ENCODE assay signal across 9 cellular contexts in genomic region chr4:158873795-158874359, GRCh38.
A peak's percentile ranks its signal among the peaks of the same experiment; 100 is the strongest.
DNase-seq lines count a peak whose midpoint lies in the region; ATAC-seq, FAIRE-seq and TF ChIP-seq lines count a peak whose summit lies in the region.
"Had no signal": no experiment of that assay in that cellular context is flagged by ENCODE, and none has a peak within 500 bp of the region (broad histone marks: within the 10 kb centered on the region; RNA-seq: fewer than 3 reads in every experiment).

No MANE protein-coding gene starts in this region.

- H3K4me1 ChIP-seq in endothelial cell of umbilical vein (ENCODE audit: control insufficient read depth, extremely low read depth, insufficient read depth, low read length) (peaks cover 15% of the 10 kb centered on the region), MM.1S (ENCODE audit: low read length) (no peaks in the 10 kb centered on the region)

- peak overlapping the region; percentile 10 for H3K27ac Mint-ChIP-seq in nephron progenitor cell
- H3K27ac Mint-ChIP-seq: naive B cell had no signal

- no peaks in the 10 kb centered on the region for H3K9me2 ChIP-seq in MM.1S (replicated peaks; ENCODE audit: insufficient read depth, low read length)

- H3K36me3 ChIP-seq in endothelial cell of umbilical vein (ENCODE audit: control insufficient read depth in 2 of 2, extremely low read depth in 1 of 2, insufficient read depth in 2 of 2, low read length in 2 of 2) (peaks cover 0 to 6% of the 10 kb centered on the region in 2 experiments), MM.1S (replicated peaks; ENCODE audit: insufficient read depth, low read length) (no peaks in the 10 kb centered on the region)

- peaks cover 5% of the 10 kb centered on the region for H3K9me3 Mint-ChIP-seq in nephron progenitor cell

- BruUV-seq in endothelial cell of umbilical vein (replicated peaks; lab: Mats Ljungman, UMichigan): no TSS peak

- no peaks in the 10 kb centered on the region for H4K20me1 ChIP-seq in endothelial cell of umbilical vein (replicated peaks; ENCODE audit: control insufficient read depth, extremely low read depth, insufficient read depth, low read length)
- no peaks in the 10 kb centered on the region for H4K20me1 ChIP-seq in MM.1S (ENCODE audit: insufficient read depth, low read length)

- H3F3A ChIP-seq in MM.1S (ENCODE audit: insufficient read depth, low read length): no peaks in the 10 kb centered on the region

- no peaks in the 10 kb centered on the region for H3K9me3 ChIP-seq in endothelial cell of umbilical vein (replicated peaks; ENCODE audit: control insufficient read depth, insufficient read depth, low read length)
- no peaks in the 10 kb centered on the region for H3K9me3 ChIP-seq in MM.1S (replicated peaks; ENCODE audit: insufficient read depth, low read length)

- H3K4me3 ChIP-seq in endothelial cell of umbilical vein (replicated peaks in 1 of 3; ENCODE audit: insufficient read depth in 1 of 3, low read depth in 1 of 3, low read length in 3 of 3) (no peak overlapping the region), MM.1S (ENCODE audit: low read length) (no peak overlapping the region)

- peak; percentile 28 for DNase-seq in GM04504 (ENCODE audit: low read depth)
- peak; percentile 85 for DNase-seq in RCC 7860 (ENCODE audit: low spot score)
- peak; percentile 81 for DNase-seq in endothelial cell of umbilical vein (ENCODE audit: low read depth, low spot score)
- no peak for DNase-seq in nephron progenitor cell
- no peak for DNase-seq in SW480 (ENCODE audit: low spot score)
- DNase-seq in left colon: no peak
- DNase-seq in MM.1S: no peak
- no peak for DNase-seq in left ventricle myocardium superior
- DNase-seq: naive B cell had no signal

- no peak for TF ChIP-seq CTCF in endothelial cell of umbilical vein (IDR thresholded peaks at IDR 0.05; ENCODE audit: extremely low read depth in 1 of 2, insufficient read depth in 1 of 2, low read depth in 1 of 2, low read length in 2 of 2)
- no peak for TF ChIP-seq CTCF in nephron progenitor cell (IDR thresholded peaks at IDR 0.05)
- no peak for TF ChIP-seq CTCF in MM.1S (IDR thresholded peaks at IDR 0.05; ENCODE audit: low read length)

- H3K4me3 Mint-ChIP-seq in nephron progenitor cell: no peak overlapping the region
- H3K4me3 Mint-ChIP-seq: naive B cell had no signal

- H3K27me3 ChIP-seq in endothelial cell of umbilical vein (ENCODE audit: control insufficient read depth in 2 of 2, insufficient read depth in 2 of 2, low read length in 2 of 2): no peaks in the 10 kb centered on the region
- no peaks in the 10 kb centered on the region for H3K27me3 ChIP-seq in MM.1S (replicated peaks; ENCODE audit: insufficient read depth, low read length)

- H2AFZ ChIP-seq in endothelial cell of umbilical vein (ENCODE audit: low read depth, low read length) (no peak overlapping the region), MM.1S (ENCODE audit: low read length) (no peak overlapping the region)

- TF ChIP-seq POLR2A in endothelial cell of umbilical vein (IDR thresholded peaks at IDR 0.05; ENCODE audit: low read depth, low read length): no peak

- peaks cover 35% of the 10 kb centered on the region for H3K4me1 Mint-ChIP-seq in nephron progenitor cell
- H3K4me1 Mint-ChIP-seq: naive B cell had no signal

- H3K9ac ChIP-seq in endothelial cell of umbilical vein (replicated peaks; ENCODE audit: extremely low read depth, insufficient read depth, low read length) (peak overlapping the region; percentile 8), MM.1S (ENCODE audit: low read length) (no peak overlapping the region)

- H3K4me2 ChIP-seq in endothelial cell of umbilical vein (ENCODE audit: insufficient read depth, low read length) (peak overlapping the region; percentile 24), MM.1S (ENCODE audit: low read depth, low read length) (no peak overlapping the region)

- H3K36me3 Mint-ChIP-seq in nephron progenitor cell (ENCODE audit: low read depth): peaks cover 20% of the 10 kb centered on the region
- H3K36me3 Mint-ChIP-seq: naive B cell had no signal

- ATAC-seq in left colon (no peak), left ventricle myocardium superior (no peak)

- no peaks in the 10 kb centered on the region for H3K9me1 ChIP-seq in endothelial cell of umbilical vein (replicated peaks; ENCODE audit: control insufficient read depth, extremely low read depth, insufficient read depth, low read length)

- CTCF ChIA-PET in endothelial cell of umbilical vein (lab: Charles Lee): interaction anchor here (1.5 to 1.7 kb wide), 3 partner anchors 17 to 582 kb away, joined by 5 to 7 read pairs (median 7); no protein-coding TSS in a partner anchor

- peak overlapping the region; percentile 56 for H3K27ac ChIP-seq in endothelial cell of umbilical vein (ENCODE audit: insufficient read depth, low read depth, low read length)
- H3K27ac ChIP-seq in MM.1S (ENCODE audit: low read length): no peak overlapping the region

- H3K79me2 ChIP-seq in endothelial cell of umbilical vein (ENCODE audit: control insufficient read depth, insufficient read depth, low read length) (no peaks in the 10 kb centered on the region), MM.1S (ENCODE audit: low read length) (no peaks in the 10 kb centered on the region)

- POLR2A ChIA-PET in endothelial cell of umbilical vein (lab: Charles Lee): no interaction called here

- FAIRE-seq in RCC 7860 (lab: Jason Lieb, UNC) (peak; percentile 72), endothelial cell of umbilical vein (lab: Jason Lieb, UNC) (peak; percentile 91)

- H3K27me3 Mint-ChIP-seq in nephron progenitor cell (ENCODE audit: low read depth, poor library complexity): no peaks in the 10 kb centered on the region

- dilution Hi-C loops in endothelial cell of umbilical vein (cut with MboI; ENCODE audit: extremely low pct_ligation_motif_present, low sequenced_read_pairs): no loop called here

- intact Hi-C loops in endothelial cell of umbilical vein (cut with micrococcal nuclease): loop anchor here (1.0 to 5.0 kb wide), 3 partner anchors 22 to 573 kb away; partner anchors contain the start of gene RAPGEF2
- intact Hi-C loops in left colon (cut with DNase I, micrococcal nuclease): no loop called here
- intact Hi-C loops in left ventricle myocardium superior (cut with micrococcal nuclease): no loop called here

TF ChIP-seq in endothelial cell of umbilical vein, 7 proteins besides CTCF, POLR2A, EP300 and RAD21:
- TF ChIP-seq JUN (IDR thresholded peaks at IDR 0.05; ENCODE audit: borderline replicate concordance, insufficient read depth, insufficient read length, low read depth) (peak; percentile 14), GATA2 (IDR thresholded peaks at IDR 0.05; ENCODE audit: insufficient read depth, insufficient read length, low read depth, low read length) (peak; percentile 90), EZH2 (IDR thresholded peaks at IDR 0.05; ENCODE audit: borderline replicate concordance, low read depth, low read length, severe bottlenecking) (no peak), MAX (IDR thresholded peaks at IDR 0.05; ENCODE audit: insufficient read depth, insufficient read length) (no peak), FOS (IDR thresholded peaks at IDR 0.05; ENCODE audit: borderline replicate concordance, insufficient read depth, low read length) (peak; percentile 53), MYC (IDR thresholded peaks at IDR 0.05; ENCODE audit: low read depth, low read length) (no peak), POLR2AphosphoS5 (IDR thresholded peaks at IDR 0.05; ENCODE audit: insufficient read depth, low read depth, low read length) (no peak)

Comparison
In these comparisons a context has a peak if more than half of its experiments do, and no peak if none do; other contexts are left out.
1. DNase-seq: peak in GM04504 (single experiment), RCC 7860 (single experiment) and endothelial cell of umbilical vein (single experiment); none in nephron progenitor cell (single experiment), SW480 (single experiment), left colon (0 of 2), MM.1S (single experiment) and left ventricle myocardium superior (single experiment).